In the genomic region with DNA sequence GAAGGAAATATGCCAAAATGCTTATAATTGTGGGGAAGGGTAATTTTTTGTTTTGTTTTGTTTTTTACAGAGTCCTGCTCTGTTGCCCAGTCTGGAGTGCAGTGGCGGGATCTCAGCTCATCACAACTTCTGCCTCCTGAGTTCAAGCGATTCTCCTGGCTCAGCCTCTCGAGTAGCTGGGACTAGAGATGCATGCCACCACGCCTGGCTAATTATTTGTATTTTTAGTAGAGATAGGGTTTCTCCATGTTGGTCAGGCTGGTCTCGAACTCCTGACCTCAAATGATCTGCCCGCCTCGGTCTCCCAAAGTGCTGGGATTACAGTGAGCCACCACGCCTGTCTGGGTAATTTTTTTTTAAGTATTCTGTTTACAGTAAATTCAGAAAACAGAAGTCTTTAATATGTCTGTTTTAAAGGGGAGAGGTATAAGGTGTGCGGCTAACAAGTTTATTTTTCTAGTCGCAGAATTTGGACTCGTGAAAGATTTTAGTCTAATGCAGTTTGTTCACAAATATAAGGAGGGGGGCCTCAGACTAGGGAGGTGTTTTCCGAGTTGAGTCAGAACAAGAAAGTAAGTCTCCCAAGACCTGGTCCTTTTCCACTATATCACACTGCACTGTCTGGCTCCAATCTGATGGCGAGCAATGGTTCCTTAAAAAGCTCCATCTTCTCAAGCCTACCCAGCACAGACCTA, we compare ENCODE assay signal across 8 cellular contexts. TPM values are rescaled to one million over a fixed set of nuclear protein-coding genes. Genes with fewer than 3 reads are reported as not detected.
A peak's percentile ranks its signal among the peaks of the same experiment; 100 is the strongest.
DNase-seq lines count a peak whose midpoint lies in the region; ATAC-seq and TF ChIP-seq lines count a peak whose summit lies in the region.

No MANE protein-coding gene starts in this region.

- no peak for DNase-seq in activated CD4-positive, alpha-beta T cell treated with anti-CD3 and anti-CD28 coated beads for 36 hours
- no peak for DNase-seq in activated CD4-positive, alpha-beta T cell treated with anti-CD3 and anti-CD28 coated beads for 48 hours
- DNase-seq in RKO (ENCODE audit: low spot score) (peak; percentile 24), fibroblast of mammary gland (ENCODE audit: low read depth) (peak; percentile 23), endothelial cell (ENCODE audit: low spot score) (no peak)
- peak; percentile 28 for DNase-seq in stimulated activated naive B cell treated with anti-CD40 and anti-IgM and Interleukin-4, amounts not matched to agents 10 μg/mL and 1 μg/mL and 100 μg/mL, for 72 hours
- DNase-seq in stimulated activated CD4-positive, alpha-beta T cell treated with anti-CD3 and anti-CD28 coated beads, Interleukin-15, amount 100 ng/mL, for 24 hours: no peak

- peak overlapping the region; percentile 81 for H3K4me3 ChIP-seq in fibroblast of mammary gland (ENCODE audit: control insufficient read depth, low read depth, low read length)

- peaks cover 7% of the 10 kb centered on the region for H3K36me3 Mint-ChIP-seq in activated CD4-positive, alpha-beta T cell treated with anti-CD3 and anti-CD28 coated beads for 36 hours (ENCODE audit: low read depth)
- peaks cover 17 to 32% of the 10 kb centered on the region in 2 donors for H3K36me3 Mint-ChIP-seq in stimulated activated naive B cell treated with anti-CD40 and anti-IgM and Interleukin-4, amounts not matched to agents 10 μg/mL and 1 μg/mL and 100 μg/mL, for 72 hours
- H3K36me3 Mint-ChIP-seq in endothelial cell (ENCODE audit: low read depth, unreplicated experiment): no peaks in the 10 kb centered on the region

- CTCF ChIA-PET in activated CD4-positive, alpha-beta T cell treated with anti-CD3 and anti-CD28 coated beads for 36 hours (lab: Charles Lee): interaction anchor here (0.5 to 1.2 kb wide), 6 partner anchors 25 to 539 kb away, joined by 3 to 6 read pairs (median 4); a partner anchor contains a TSS

- peaks cover 37% of the 10 kb centered on the region for H3K4me1 Mint-ChIP-seq in activated CD4-positive, alpha-beta T cell treated with anti-CD3 and anti-CD28 coated beads for 36 hours
- H3K4me1 Mint-ChIP-seq in stimulated activated naive B cell treated with anti-CD40 and anti-IgM and Interleukin-4, amounts not matched to agents 10 μg/mL and 1 μg/mL and 100 μg/mL, for 72 hours: peaks cover 41 to 68% of the 10 kb centered on the region in 2 donors
- no peaks in the 10 kb centered on the region for H3K4me1 Mint-ChIP-seq in endothelial cell (ENCODE audit: unreplicated experiment)

- intact Hi-C loops in activated CD4-positive, alpha-beta T cell treated with anti-CD3 and anti-CD28 coated beads for 36 hours (cut with DNase I, micrococcal nuclease): loop anchor here (5.0 to 10.0 kb wide), 3 partner anchors 77 to 559 kb away; a partner anchor contains a TSS

- no peaks in the 10 kb centered on the region for H3K27me3 Mint-ChIP-seq in activated CD4-positive, alpha-beta T cell treated with anti-CD3 and anti-CD28 coated beads for 36 hours
- no peaks in the 10 kb centered on the region for H3K27me3 Mint-ChIP-seq in stimulated activated naive B cell treated with anti-CD40 and anti-IgM and Interleukin-4, amounts not matched to agents 10 μg/mL and 1 μg/mL and 100 μg/mL, for 72 hours
- peaks cover 19% of the 10 kb centered on the region for H3K27me3 Mint-ChIP-seq in endothelial cell (ENCODE audit: unreplicated experiment)

- no peak for TF ChIP-seq CTCF in fibroblast of mammary gland (conservative IDR thresholded peaks at IDR 0.05; ENCODE audit: control insufficient read depth, insufficient read depth, low read depth, low read length)
- no peak for TF ChIP-seq CTCF in endothelial cell (IDR thresholded peaks at IDR 0.05; ENCODE audit: unreplicated experiment)

- ATAC-seq in activated CD4-positive, alpha-beta T cell treated with anti-CD3 and anti-CD28 coated beads for 36 hours: no peak
- peak; percentile 12 to 24 for ATAC-seq in stimulated activated naive B cell treated with anti-CD40 and anti-IgM and Interleukin-4, amounts not matched to agents 10 μg/mL and 1 μg/mL and 100 μg/mL, for 72 hours (replicated peaks)
- ATAC-seq in GM21367 (IDR thresholded peaks at IDR 0.05; ENCODE audit: unreplicated experiment): no peak

- H3K4me3 Mint-ChIP-seq in activated CD4-positive, alpha-beta T cell treated with anti-CD3 and anti-CD28 coated beads for 36 hours: peak overlapping the region; percentile 87
- peak overlapping the region; percentile 88 to 99 for H3K4me3 Mint-ChIP-seq in stimulated activated naive B cell treated with anti-CD40 and anti-IgM and Interleukin-4, amounts not matched to agents 10 μg/mL and 1 μg/mL and 100 μg/mL, for 72 hours
- H3K4me3 Mint-ChIP-seq in endothelial cell (ENCODE audit: unreplicated experiment): no peak overlapping the region

- POLR2A ChIA-PET in activated CD4-positive, alpha-beta T cell treated with anti-CD3 and anti-CD28 coated beads for 36 hours (lab: Charles Lee): interaction anchor here (0.5 to 1.0 kb wide), 3 partner anchors 32 to 103 kb away, joined by 3 to 4 read pairs (median 3); no protein-coding TSS in a partner anchor

- no peaks in the 10 kb centered on the region for H3K9me3 Mint-ChIP-seq in activated CD4-positive, alpha-beta T cell treated with anti-CD3 and anti-CD28 coated beads for 36 hours (ENCODE audit: low read depth)
- H3K9me3 Mint-ChIP-seq in stimulated activated naive B cell treated with anti-CD40 and anti-IgM and Interleukin-4, amounts not matched to agents 10 μg/mL and 1 μg/mL and 100 μg/mL, for 72 hours: no peaks in the 10 kb centered on the region
- H3K9me3 Mint-ChIP-seq in endothelial cell (ENCODE audit: unreplicated experiment): no peaks in the 10 kb centered on the region

- peak overlapping the region; percentile 88 for H3K27ac Mint-ChIP-seq in activated CD4-positive, alpha-beta T cell treated with anti-CD3 and anti-CD28 coated beads for 36 hours
- H3K27ac Mint-ChIP-seq in stimulated activated naive B cell treated with anti-CD40 and anti-IgM and Interleukin-4, amounts not matched to agents 10 μg/mL and 1 μg/mL and 100 μg/mL, for 72 hours: peak overlapping the region; percentile 99
- no peak overlapping the region for H3K27ac Mint-ChIP-seq in endothelial cell (ENCODE audit: unreplicated experiment)

RNA-seq across cellular contexts. Expression of a gene that starts 1.5 kb away (rescaled TPM):
- 10 to 100 TPM; 17.1 to 17.2 TPM for total RNA-seq in activated CD4-positive, alpha-beta T cell treated with anti-CD3 and anti-CD28 coated beads for 36 hours
- 4.3 TPM for total RNA-seq in endothelial cell (ENCODE audit: unreplicated experiment)

Comparison
In these comparisons a context has a peak if more than half of its experiments do, and no peak if none do; other contexts are left out.
1. ATAC-seq: peak in stimulated activated naive B cell treated with anti-CD40 and anti-IgM and Interleukin-4, amounts not matched to agents 10 μg/mL and 1 μg/mL and 100 μg/mL, for 72 hours (2 of 2); none in activated CD4-positive, alpha-beta T cell treated with anti-CD3 and anti-CD28 coated beads for 36 hours (single experiment) and GM21367 (single experiment).
2. DNase-seq: peak in RKO (single experiment), fibroblast of mammary gland (single experiment) and stimulated activated naive B cell treated with anti-CD40 and anti-IgM and Interleukin-4, amounts not matched to agents 10 μg/mL and 1 μg/mL and 100 μg/mL, for 72 hours (single experiment); none in activated CD4-positive, alpha-beta T cell treated with anti-CD3 and anti-CD28 coated beads for 36 hours (single experiment), activated CD4-positive, alpha-beta T cell treated with anti-CD3 and anti-CD28 coated beads for 48 hours (single experiment), endothelial cell (single experiment) and stimulated activated CD4-positive, alpha-beta T cell treated with anti-CD3 and anti-CD28 coated beads, Interleukin-15, amount 100 ng/mL, for 24 hours (single experiment).